Comparison of ENCODE assay signal across 2 cellular contexts in genomic region chr4:110480741-110481271, GRCh38.
TF ChIP-seq lines count a peak whose summit lies in the region.

No MANE protein-coding gene starts in this region.

TF ChIP-seq in A549, 52 proteins besides CTCF, POLR2A, EP300 and RAD21:
- TF ChIP-seq MAFK (IDR thresholded peaks at IDR 0.05; ENCODE audit: partially characterized antibody) (peak; percentile 31), HMGXB4 (CRISPR knock-in tag; IDR thresholded peaks at IDR 0.05; ENCODE audit: borderline replicate concordance) (no peak)
TF ChIP-seq in A549: peak in this region for 1.

TF ChIP-seq in IMR-90, 13 proteins besides CTCF, POLR2A, EP300 and RAD21:
- TF ChIP-seq MAFK (IDR thresholded peaks at IDR 0.05; ENCODE audit: low read depth, low read length): peak; percentile 77
- TF ChIP-seq FOS (IDR thresholded peaks at IDR 0.05; ENCODE audit: low read depth, low read length): no peak
